ENCODE assay signal across 19 cellular contexts in genomic region chr18:10750386-10751035, GRCh38.
DNase-seq lines count a peak whose midpoint lies in the region; ATAC-seq, FAIRE-seq and TF ChIP-seq lines count a peak whose summit lies in the region.
"Had no signal": no experiment of that assay in that cellular context is flagged by ENCODE, and none has a peak within 500 bp of the region (broad histone marks: within the 10 kb centered on the region; RNA-seq: fewer than 3 reads in every experiment).

No MANE protein-coding gene starts in this region.

- no peaks in the 10 kb centered on the region for H3K27me3 Mint-ChIP-seq in chondrocyte (ENCODE audit: low read depth)

- no peak for TF ChIP-seq CTCF in fibroblast of pulmonary artery (IDR thresholded peaks at IDR 0.05; ENCODE audit: low read length, missing control alignments)
- TF ChIP-seq CTCF in chondrocyte (IDR thresholded peaks at IDR 0.05), result no peak

- H3K4me3 ChIP-seq in fibroblast of pulmonary artery (replicated peaks; ENCODE audit: low read depth, low read length), result no peak overlapping the region
- H3K4me3 ChIP-seq: HAP-1, MG63, Peyer's patch had no signal

- no peak overlapping the region for H3K27ac Mint-ChIP-seq in chondrocyte (ENCODE audit: unreplicated experiment)
- H3K27ac Mint-ChIP-seq: CD14-positive monocyte had no signal

- DNase-seq in NCI-H146 treated with DMSO at 0.1 percent for 48 hours (lab: John Stamatoyannopoulos, UW; ENCODE audit: unreplicated experiment) (peak; percentile 22), NCI-H146 (lab: John Stamatoyannopoulos, UW) (no peak), fibroblast of pulmonary artery (ENCODE audit: low read depth) (peak; percentile 69), lung microvascular endothelial cell (ENCODE audit: low read depth in 2 of 2) (peak; percentile 12 to 78), urothelium cell line (ENCODE audit: low spot score) (no peak), chondrocyte (ENCODE audit: low spot score) (no peak)
- DNase-seq: Kasumi-1, MG63, NCI-H1092, NCI-H1436 treated with DMSO at 0.1 percent for 48 hours, NCI-H2081 treated with DMSO at 0.1 percent for 48 hours, NCI-H446 treated with DMSO at 0.1 percent for 48 hours, Peyer's patch, SHP77 treated with DMSO at 0.1 percent for 48 hours had no signal

- H3K4me3 Mint-ChIP-seq in chondrocyte (ENCODE audit: unreplicated experiment), result no peak overlapping the region
- H3K4me3 Mint-ChIP-seq: CD14-positive monocyte had no signal

- peaks cover 28% of the 10 kb centered on the region for H3K36me3 Mint-ChIP-seq in chondrocyte (ENCODE audit: low read depth)
- H3K36me3 Mint-ChIP-seq: CD14-positive monocyte had no signal

- H3K9me3 Mint-ChIP-seq in chondrocyte (ENCODE audit: low read depth), result no peaks in the 10 kb centered on the region
- H3K9me3 Mint-ChIP-seq: CD14-positive monocyte had no signal

- peak; percentile 9 for FAIRE-seq in urothelium cell line (lab: Jason Lieb, UNC)
- FAIRE-seq: G401.6 had no signal

- ATAC-seq in GM18870 (IDR thresholded peaks at IDR 0.05; ENCODE audit: unreplicated experiment) (no peak), GM21528 (IDR thresholded peaks at IDR 0.05; ENCODE audit: low FRiP score, unreplicated experiment) (no peak)

- H3K4me1 Mint-ChIP-seq in chondrocyte (ENCODE audit: low read depth), result no peaks in the 10 kb centered on the region
- H3K4me1 Mint-ChIP-seq: CD14-positive monocyte had no signal

Comparison
In these comparisons a context has a peak if more than half of its experiments do, and no peak if none do; other contexts are left out.
1. DNase-seq: peak in NCI-H146 treated with DMSO at 0.1 percent for 48 hours (single experiment), fibroblast of pulmonary artery (single experiment) and lung microvascular endothelial cell (2 of 2); none in NCI-H146 (single experiment), urothelium cell line (single experiment) and chondrocyte (single experiment).